ENCODE assay signal across 12 cellular contexts in the genomic region with DNA sequence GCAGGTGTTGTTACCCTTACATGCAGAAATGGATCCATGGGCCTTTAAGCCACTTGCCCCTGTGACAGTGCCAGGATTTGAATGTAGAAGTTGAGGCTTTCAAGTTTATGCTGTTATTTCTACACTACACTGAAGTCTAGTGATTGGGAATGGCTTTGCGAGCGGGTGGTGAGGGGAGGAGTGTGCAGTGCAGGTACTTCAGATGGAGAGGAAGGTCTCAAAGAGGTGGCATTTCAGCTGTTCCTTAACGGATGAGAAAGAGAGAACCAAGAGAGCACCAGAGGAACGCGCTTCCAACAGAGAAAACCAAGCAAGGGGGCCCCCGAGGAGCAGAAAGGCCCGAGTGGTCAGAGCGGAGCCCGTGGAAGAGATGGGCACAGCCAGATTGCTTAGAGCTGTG. TPM values are rescaled to one million over a fixed set of nuclear protein-coding genes. Genes with fewer than 3 reads are reported as not detected.
DNase-seq lines count a peak whose midpoint lies in the region; ATAC-seq and TF ChIP-seq lines count a peak whose summit lies in the region.
"Had no signal": no experiment of that assay in that cellular context is flagged by ENCODE, and none has a peak within 500 bp of the region (broad histone marks: within the 10 kb centered on the region; RNA-seq: fewer than 3 reads in every experiment).

No MANE protein-coding gene starts in this region.

- H3K79me2 ChIP-seq in hepatocyte = peaks cover 92% of the 10 kb centered on the region

- no peaks in the 10 kb centered on the region for H3K27me3 ChIP-seq in CD4-positive, CD25-positive, alpha-beta regulatory T cell (ENCODE audit: control insufficient read depth, insufficient read depth, low read length)
- no peaks in the 10 kb centered on the region for H3K27me3 ChIP-seq in adipocyte (replicated peaks; ENCODE audit: control insufficient read depth, insufficient read depth, low read length)
- H3K27me3 ChIP-seq in hepatocyte = no peaks in the 10 kb centered on the region
- no peaks in the 10 kb centered on the region for H3K27me3 ChIP-seq in rectal smooth muscle tissue (ENCODE audit: control insufficient read depth, insufficient read depth, low read length)

- no peak for TF ChIP-seq CTCF in hepatocyte (IDR thresholded peaks at IDR 0.05; ENCODE audit: poor library complexity)

- intact Hi-C loops in posterior vena cava (cut with DNase I) = no loop called here

- no peaks in the 10 kb centered on the region for H3K27me3 Mint-ChIP-seq in CD4-positive, CD25-positive, alpha-beta regulatory T cell
- no peaks in the 10 kb centered on the region for H3K27me3 Mint-ChIP-seq in T-helper 17 cell

- no peaks in the 10 kb centered on the region for H3K9me2 ChIP-seq in hepatocyte (replicated peaks; ENCODE audit: insufficient read depth)

- H3K36me3 ChIP-seq in CD4-positive, CD25-positive, alpha-beta regulatory T cell (ENCODE audit: control insufficient read depth, insufficient read depth, low read length) = no peaks in the 10 kb centered on the region
- H3K36me3 ChIP-seq in adipocyte (ENCODE audit: control insufficient read depth, insufficient read depth, low read length, severe bottlenecking) = no peaks in the 10 kb centered on the region
- H3K36me3 ChIP-seq in hepatocyte (replicated peaks; ENCODE audit: insufficient read depth, low read depth) = no peaks in the 10 kb centered on the region
- no peaks in the 10 kb centered on the region for H3K36me3 ChIP-seq in rectal smooth muscle tissue (ENCODE audit: control insufficient read depth, insufficient read depth, low read length)

- peak overlapping the region in 1 of 4 donors; percentile 21 for H3K4me3 Mint-ChIP-seq in CD4-positive, CD25-positive, alpha-beta regulatory T cell
- H3K4me3 Mint-ChIP-seq in T-helper 17 cell = no peak overlapping the region

- no peak overlapping the region for H3K4me3 ChIP-seq in CD4-positive, CD25-positive, alpha-beta regulatory T cell (ENCODE audit: low read depth, low read length)
- no peak overlapping the region for H3K4me3 ChIP-seq in adipocyte (ENCODE audit: low read length)
- H3K4me3 ChIP-seq in hepatocyte = no peak overlapping the region
- no peak overlapping the region for H3K4me3 ChIP-seq in rectal smooth muscle tissue (ENCODE audit: low read length)

- H3K27ac Mint-ChIP-seq in CD4-positive, CD25-positive, alpha-beta regulatory T cell = peak overlapping the region; percentile 23 to 74 (median 69)
- no peak overlapping the region for H3K27ac Mint-ChIP-seq in T-helper 17 cell

- H3K27ac ChIP-seq in CD4-positive, CD25-positive, alpha-beta regulatory T cell (ENCODE audit: insufficient read depth, low read length, poor library complexity, severe bottlenecking) = no peak overlapping the region
- H3K27ac ChIP-seq in hepatocyte = peak overlapping the region; percentile 85
- peak overlapping the region; percentile 31 for H3K27ac ChIP-seq in rectal smooth muscle tissue (ENCODE audit: low read depth, low read length)

- peaks cover 0 to 1% (median 0%) of the 10 kb centered on the region in 7 donors for H3K9me3 Mint-ChIP-seq in CD4-positive, CD25-positive, alpha-beta regulatory T cell

- ATAC-seq in CD4-positive, CD25-positive, alpha-beta regulatory T cell (ENCODE audit: low read depth in 2 of 2) = no peak
- ATAC-seq in T-helper 17 cell = no peak

- H3K4me1 ChIP-seq in CD4-positive, CD25-positive, alpha-beta regulatory T cell (ENCODE audit: control insufficient read depth, insufficient read depth, low read length, poor library complexity, severe bottlenecking) = peaks cover 82% of the 10 kb centered on the region
- H3K4me1 ChIP-seq in adipocyte (ENCODE audit: control insufficient read depth, insufficient read depth, low read length) (peaks cover 81% of the 10 kb centered on the region), hepatocyte (ENCODE audit: insufficient read depth) (peaks cover 80% of the 10 kb centered on the region), rectal smooth muscle tissue (ENCODE audit: control insufficient read depth, insufficient read depth, low read length) (peaks cover 54% of the 10 kb centered on the region)

- no peaks in the 10 kb centered on the region for H3K9me3 ChIP-seq in CD4-positive, CD25-positive, alpha-beta regulatory T cell (ENCODE audit: control insufficient read depth in 2 of 2, low read length in 2 of 2)
- H3K9me3 ChIP-seq in adipocyte (ENCODE audit: control insufficient read depth, low read length) = no peaks in the 10 kb centered on the region
- no peaks in the 10 kb centered on the region for H3K9me3 ChIP-seq in hepatocyte (ENCODE audit: low read depth)
- no peaks in the 10 kb centered on the region for H3K9me3 ChIP-seq in T-helper 17 cell (ENCODE audit: control insufficient read depth, low read length, poor library complexity, severe bottlenecking)

- 84% methylated on average over 9 of the region's 9 CpGs for WGBS in hepatocyte (ENCODE audit: low lambda C conversion rate, missing lambda C conversion rate)

- H3K9ac ChIP-seq in adipocyte (ENCODE audit: low read length) = peak overlapping the region; percentile 88
- H3K9ac ChIP-seq in rectal smooth muscle tissue (ENCODE audit: low read length) = no peak overlapping the region

- no peak overlapping the region for H2AFZ ChIP-seq in hepatocyte

- H3K4me2 ChIP-seq in hepatocyte = peak overlapping the region; percentile 25

- DNase-seq in CD4-positive, CD25-positive, alpha-beta regulatory T cell = no peak
- DNase-seq in adipocyte (ENCODE audit: low read depth) (no peak), hepatocyte (ENCODE audit: low spot score) (no peak), NOMO-1 treated with dmso at 0.1 percent for 144 hours (lab: John Stamatoyannopoulos, UW; ENCODE audit: unreplicated experiment) (no peak), T-helper 17 cell (no peak), posterior vena cava (ENCODE audit: low spot score) (no peak), NCI-H1105 (lab: John Stamatoyannopoulos, UW) (no peak)
- DNase-seq: activated CD4-positive, alpha-beta T cell treated with anti-CD3 and anti-CD28 coated beads for 1 hour; GF-D8; KG1; NCI-H2171 treated with DMSO at 0.1 percent for 48 hours had no signal

- H3K4me1 Mint-ChIP-seq in CD4-positive, CD25-positive, alpha-beta regulatory T cell = peaks cover 33 to 95% (median 68%) of the 10 kb centered on the region in 4 donors
- peaks cover 45% of the 10 kb centered on the region for H3K4me1 Mint-ChIP-seq in T-helper 17 cell

- H3K36me3 Mint-ChIP-seq in CD4-positive, CD25-positive, alpha-beta regulatory T cell = peaks cover 21% of the 10 kb centered on the region
- no peaks in the 10 kb centered on the region for H3K36me3 Mint-ChIP-seq in T-helper 17 cell (ENCODE audit: low read depth)

- H4K20me1 ChIP-seq in hepatocyte (ENCODE audit: insufficient read depth, poor library complexity, severe bottlenecking) = peaks cover 30% of the 10 kb centered on the region

RNA-seq across cellular contexts. Expression of gene ACTN4, which starts 13.3 kb away (rescaled TPM):
- 323 TPM for total RNA-seq in CD4-positive, CD25-positive, alpha-beta regulatory T cell
- polyA plus RNA-seq in CD4-positive, CD25-positive, alpha-beta regulatory T cell = 10 to 100 TPM; 11.2 to 22.2 (median 15.7) TPM
- total RNA-seq in hepatocyte (278 and 321 TPM in 2 replicates), T-helper 17 cell (100 to 1,000 TPM; 201 to 205 TPM), posterior vena cava (100 to 1,000 TPM; 661 to 878 TPM)
- polyA plus RNA-seq in hepatocyte = 54.4 and 59.3 TPM in 2 replicates

RNA-seq across cellular contexts. Expression of gene EIF3K, which starts 41.7 kb away (rescaled TPM):
- total RNA-seq in CD4-positive, CD25-positive, alpha-beta regulatory T cell = 319 TPM
- polyA plus RNA-seq in CD4-positive, CD25-positive, alpha-beta regulatory T cell = 100 to 1,000 TPM; 429 to 508 (median 476) TPM
- 309 and 354 TPM in 2 replicates for total RNA-seq in hepatocyte
- polyA plus RNA-seq in hepatocyte = 170 and 171 TPM in 2 replicates
- total RNA-seq in T-helper 17 cell = 100 to 1,000 TPM; 282 to 320 TPM
- total RNA-seq in posterior vena cava = 100 to 1,000 TPM; 170 to 191 TPM

RNA-seq across cellular contexts. Expression of gene MAP4K1, which starts 43.0 kb away (rescaled TPM):
- total RNA-seq in CD4-positive, CD25-positive, alpha-beta regulatory T cell = 310 TPM
- polyA plus RNA-seq in CD4-positive, CD25-positive, alpha-beta regulatory T cell = 100 to 1,000 TPM; 117 to 164 (median 140) TPM
- total RNA-seq in hepatocyte (0.57 and 0.96 TPM in 2 replicates), T-helper 17 cell (100 to 1,000 TPM; 298 to 351 TPM), posterior vena cava (1 to 10 TPM; 2.7 to 5.5 TPM)
- 2.6 and 4.5 TPM in 2 replicates for polyA plus RNA-seq in hepatocyte

Comparison
In these comparisons a context has a peak if more than half of its experiments do, and no peak if none do; other contexts are left out.
1. RNA of gene MAP4K1, which starts 43.0 kb away (total RNA-seq): 298 to 351 TPM in T-helper 17 cell and 310 TPM in CD4-positive, CD25-positive, alpha-beta regulatory T cell (single experiment); 2.7 to 5.5 TPM in posterior vena cava and 0.57 to 0.96 TPM in hepatocyte; every median in the first group is over 10 times any median in the second.